In the genomic region with DNA sequence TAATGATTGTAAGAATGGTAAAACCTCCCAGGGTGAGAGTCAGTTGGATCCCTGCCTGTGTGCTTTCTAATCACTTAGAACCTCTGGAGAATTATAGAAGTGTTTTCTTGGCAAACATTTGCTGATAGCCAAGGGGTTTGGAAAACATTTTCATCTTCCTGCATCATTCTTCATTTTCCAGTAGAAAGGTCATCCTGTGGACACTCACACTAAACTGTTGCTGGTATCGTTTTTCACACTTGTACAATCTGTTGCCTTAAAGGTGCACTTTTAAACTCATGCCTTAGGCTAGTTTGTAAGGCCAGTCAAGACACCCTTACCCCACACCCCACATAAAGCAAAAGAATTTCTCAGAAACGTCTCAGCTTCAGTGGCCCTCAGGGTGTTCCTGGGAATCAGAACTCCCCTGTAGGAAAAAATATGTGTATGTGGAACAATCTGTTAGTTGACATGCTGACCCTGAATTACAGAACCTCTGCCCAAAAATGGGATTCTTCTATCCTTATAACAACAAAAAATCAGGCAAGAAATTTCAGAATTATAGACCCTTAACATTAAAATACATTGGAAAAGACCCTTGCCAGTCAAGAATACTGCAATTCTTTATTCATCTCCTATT, we compare ENCODE assay signal across 2 cellular contexts.
TF ChIP-seq lines count a peak whose summit lies in the region.

No MANE protein-coding gene starts in this region.

TF ChIP-seq in A549, 52 proteins besides CTCF, POLR2A, EP300 and RAD21:
- TF ChIP-seq CHD2 (IDR thresholded peaks at IDR 0.05; ENCODE audit: low read length, partially characterized antibody) (no peak), JUNB (IDR thresholded peaks at IDR 0.05) (0 out of 2 replicates have a peak, but pooled peaks have one; percentile 10), HOXB5 (CRISPR knock-in tag; IDR thresholded peaks at IDR 0.05) (no peak)

TF ChIP-seq in endothelial cell of umbilical vein, 7 proteins besides CTCF, POLR2A, EP300 and RAD21:
- no peak for TF ChIP-seq MYC (IDR thresholded peaks at IDR 0.05; ENCODE audit: low read depth, low read length)
- TF ChIP-seq POLR2AphosphoS5 (IDR thresholded peaks at IDR 0.05; ENCODE audit: insufficient read depth, low read depth, low read length): no peak
- TF ChIP-seq GATA2 (IDR thresholded peaks at IDR 0.05; ENCODE audit: insufficient read depth, insufficient read length, low read depth, low read length): no peak
- no peak for TF ChIP-seq EZH2 (IDR thresholded peaks at IDR 0.05; ENCODE audit: borderline replicate concordance, low read depth, low read length, severe bottlenecking)
- TF ChIP-seq FOS (IDR thresholded peaks at IDR 0.05; ENCODE audit: borderline replicate concordance, insufficient read depth, low read length): no peak
- no peak for TF ChIP-seq JUN (IDR thresholded peaks at IDR 0.05; ENCODE audit: borderline replicate concordance, insufficient read depth, insufficient read length, low read depth)
- TF ChIP-seq, protein P1, sequence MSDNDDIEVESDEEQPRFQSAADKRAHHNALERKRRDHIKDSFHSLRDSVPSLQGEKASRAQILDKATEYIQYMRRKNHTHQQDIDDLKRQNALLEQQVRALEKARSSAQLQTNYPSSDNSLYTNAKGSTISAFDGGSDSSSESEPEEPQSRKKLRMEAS (IDR thresholded peaks at IDR 0.05; ENCODE audit: insufficient read depth, insufficient read length): no peak
TF ChIP-seq in endothelial cell of umbilical vein: peak in this region for 0.
